In genomic region chr17:65557349-65558310, GRCh38 we compare ENCODE assay signal across 1 cellular context.
A peak's percentile ranks its signal among the peaks of the same experiment; 100 is the strongest.
TF ChIP-seq lines count a peak whose summit lies in the region.

No MANE protein-coding gene starts in this region.

TF ChIP-seq in HepG2, 621 proteins besides CTCF, POLR2A, EP300 and RAD21 (continued from another document and continues in another):
- TF ChIP-seq, protein P1, sequence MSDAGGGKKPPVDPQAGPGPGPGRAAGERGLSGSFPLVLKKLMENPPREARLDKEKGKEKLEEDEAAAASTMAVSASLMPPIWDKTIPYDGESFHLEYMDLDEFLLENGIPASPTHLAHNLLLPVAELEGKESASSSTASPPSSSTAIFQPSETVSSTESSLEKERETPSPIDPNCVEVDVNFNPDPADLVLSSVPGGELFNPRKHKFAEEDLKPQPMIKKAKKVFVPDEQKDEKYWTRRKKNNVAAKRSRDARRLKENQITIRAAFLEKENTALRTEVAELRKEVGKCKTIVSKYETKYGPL (CRISPR knock-in tag; IDR thresholded peaks at IDR 0.05): no peak
- TF ChIP-seq, protein P2, sequence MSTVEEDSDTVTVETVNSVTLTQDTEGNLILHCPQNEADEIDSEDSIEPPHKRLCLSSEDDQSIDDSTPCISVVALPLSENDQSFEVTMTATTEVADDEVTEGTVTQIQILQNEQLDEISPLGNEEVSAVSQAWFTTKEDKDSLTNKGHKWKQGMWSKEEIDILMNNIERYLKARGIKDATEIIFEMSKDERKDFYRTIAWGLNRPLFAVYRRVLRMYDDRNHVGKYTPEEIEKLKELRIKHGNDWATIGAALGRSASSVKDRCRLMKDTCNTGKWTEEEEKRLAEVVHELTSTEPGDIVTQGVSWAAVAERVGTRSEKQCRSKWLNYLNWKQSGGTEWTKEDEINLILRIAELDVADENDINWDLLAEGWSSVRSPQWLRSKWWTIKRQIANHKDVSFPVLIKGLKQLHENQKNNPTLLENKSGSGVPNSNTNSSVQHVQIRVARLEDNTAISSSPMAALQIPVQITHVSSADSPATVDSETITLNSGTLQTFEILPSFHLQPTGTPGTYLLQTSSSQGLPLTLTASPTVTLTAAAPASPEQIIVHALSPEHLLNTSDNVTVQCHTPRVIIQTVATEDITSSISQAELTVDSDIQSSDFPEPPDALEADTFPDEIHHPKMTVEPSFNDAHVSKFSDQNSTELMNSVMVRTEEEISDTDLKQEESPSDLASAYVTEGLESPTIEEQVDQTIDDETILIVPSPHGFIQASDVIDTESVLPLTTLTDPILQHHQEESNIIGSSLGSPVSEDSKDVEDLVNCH (CRISPR knock-in tag; IDR thresholded peaks at IDR 0.05): no peak
- no peak for TF ChIP-seq PAWR (CRISPR knock-in tag; IDR thresholded peaks at IDR 0.05; ENCODE audit: borderline replicate concordance)
- peak; percentile 86 for TF ChIP-seq ZFP36L1 (CRISPR knock-in tag; IDR thresholded peaks at IDR 0.05)
- TF ChIP-seq BCL6 (CRISPR knock-in tag; IDR thresholded peaks at IDR 0.05): peak; percentile 89
- peak; percentile 54; the same call in 1 of the 2 replicates for TF ChIP-seq TOPORS (CRISPR knock-in tag; IDR thresholded peaks at IDR 0.05)
- no peak for TF ChIP-seq ZBTB40 (IDR thresholded peaks at IDR 0.05)
- peak; percentile 73 for TF ChIP-seq ZBTB40 (CRISPR knock-in tag; IDR thresholded peaks at IDR 0.05)
- TF ChIP-seq KMT2B (CRISPR knock-in tag; IDR thresholded peaks at IDR 0.05): no peak
- peak; percentile 98 for TF ChIP-seq ZBTB43 (CRISPR knock-in tag; conservative IDR thresholded peaks at IDR 0.05)
- no peak for TF ChIP-seq ZNF713 (CRISPR knock-in tag; IDR thresholded peaks at IDR 0.05)
- peak; percentile 49; the same call in 1 of the 2 replicates for TF ChIP-seq ZNF891 (CRISPR knock-in tag; IDR thresholded peaks at IDR 0.05)
- 0 out of 2 replicates have a peak, but pooled peaks have one; percentile 35 for TF ChIP-seq SMARCC2 (IDR thresholded peaks at IDR 0.05)
- peak; percentile 89 for TF ChIP-seq ZNF264 (CRISPR knock-in tag; IDR thresholded peaks at IDR 0.05)
- TF ChIP-seq HOXA7 (CRISPR knock-in tag; IDR thresholded peaks at IDR 0.05): no peak
- no peak for TF ChIP-seq NFYC (CRISPR knock-in tag; IDR thresholded peaks at IDR 0.05)
- peak; percentile 75; the same call in 1 of the 2 replicates for TF ChIP-seq HOMEZ (CRISPR knock-in tag; IDR thresholded peaks at IDR 0.05; ENCODE audit: low read depth)
- TF ChIP-seq CCDC6 (CRISPR knock-in tag; IDR thresholded peaks at IDR 0.05): peak; percentile 47; the same call in 1 of the 2 replicates
- TF ChIP-seq U2AF2 (IDR thresholded peaks at IDR 0.05; ENCODE audit: low read depth, low read length): no peak
- TF ChIP-seq TFDP1 (CRISPR knock-in tag; IDR thresholded peaks at IDR 0.05; ENCODE audit: borderline replicate concordance): no peak
- TF ChIP-seq FIP1L1 (IDR thresholded peaks at IDR 0.05; ENCODE audit: borderline replicate concordance, insufficient read depth, low read depth, low read length): no peak
- peak; percentile 73; the same call in 1 of the 2 replicates for TF ChIP-seq KDM5A (IDR thresholded peaks at IDR 0.05; ENCODE audit: borderline replicate concordance, low read length)
- TF ChIP-seq ZNF850 (CRISPR knock-in tag; conservative IDR thresholded peaks at IDR 0.05): no peak
- TF ChIP-seq, protein P3, sequence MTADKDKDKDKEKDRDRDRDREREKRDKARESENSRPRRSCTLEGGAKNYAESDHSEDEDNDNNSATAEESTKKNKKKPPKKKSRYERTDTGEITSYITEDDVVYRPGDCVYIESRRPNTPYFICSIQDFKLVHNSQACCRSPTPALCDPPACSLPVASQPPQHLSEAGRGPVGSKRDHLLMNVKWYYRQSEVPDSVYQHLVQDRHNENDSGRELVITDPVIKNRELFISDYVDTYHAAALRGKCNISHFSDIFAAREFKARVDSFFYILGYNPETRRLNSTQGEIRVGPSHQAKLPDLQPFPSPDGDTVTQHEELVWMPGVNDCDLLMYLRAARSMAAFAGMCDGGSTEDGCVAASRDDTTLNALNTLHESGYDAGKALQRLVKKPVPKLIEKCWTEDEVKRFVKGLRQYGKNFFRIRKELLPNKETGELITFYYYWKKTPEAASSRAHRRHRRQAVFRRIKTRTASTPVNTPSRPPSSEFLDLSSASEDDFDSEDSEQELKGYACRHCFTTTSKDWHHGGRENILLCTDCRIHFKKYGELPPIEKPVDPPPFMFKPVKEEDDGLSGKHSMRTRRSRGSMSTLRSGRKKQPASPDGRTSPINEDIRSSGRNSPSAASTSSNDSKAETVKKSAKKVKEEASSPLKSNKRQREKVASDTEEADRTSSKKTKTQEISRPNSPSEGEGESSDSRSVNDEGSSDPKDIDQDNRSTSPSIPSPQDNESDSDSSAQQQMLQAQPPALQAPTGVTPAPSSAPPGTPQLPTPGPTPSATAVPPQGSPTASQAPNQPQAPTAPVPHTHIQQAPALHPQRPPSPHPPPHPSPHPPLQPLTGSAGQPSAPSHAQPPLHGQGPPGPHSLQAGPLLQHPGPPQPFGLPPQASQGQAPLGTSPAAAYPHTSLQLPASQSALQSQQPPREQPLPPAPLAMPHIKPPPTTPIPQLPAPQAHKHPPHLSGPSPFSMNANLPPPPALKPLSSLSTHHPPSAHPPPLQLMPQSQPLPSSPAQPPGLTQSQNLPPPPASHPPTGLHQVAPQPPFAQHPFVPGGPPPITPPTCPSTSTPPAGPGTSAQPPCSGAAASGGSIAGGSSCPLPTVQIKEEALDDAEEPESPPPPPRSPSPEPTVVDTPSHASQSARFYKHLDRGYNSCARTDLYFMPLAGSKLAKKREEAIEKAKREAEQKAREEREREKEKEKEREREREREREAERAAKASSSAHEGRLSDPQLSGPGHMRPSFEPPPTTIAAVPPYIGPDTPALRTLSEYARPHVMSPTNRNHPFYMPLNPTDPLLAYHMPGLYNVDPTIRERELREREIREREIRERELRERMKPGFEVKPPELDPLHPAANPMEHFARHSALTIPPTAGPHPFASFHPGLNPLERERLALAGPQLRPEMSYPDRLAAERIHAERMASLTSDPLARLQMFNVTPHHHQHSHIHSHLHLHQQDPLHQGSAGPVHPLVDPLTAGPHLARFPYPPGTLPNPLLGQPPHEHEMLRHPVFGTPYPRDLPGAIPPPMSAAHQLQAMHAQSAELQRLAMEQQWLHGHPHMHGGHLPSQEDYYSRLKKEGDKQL (CRISPR knock-in tag; IDR thresholded peaks at IDR 0.05; ENCODE audit: low read depth): no peak; the same call in none of the 2 replicates
- TF ChIP-seq RBAK (CRISPR knock-in tag; IDR thresholded peaks at IDR 0.05): no peak
- peak; percentile 90 for TF ChIP-seq NR2C2 (CRISPR knock-in tag; IDR thresholded peaks at IDR 0.05; ENCODE audit: borderline replicate concordance)
- TF ChIP-seq AKAP8 (CRISPR knock-in tag; IDR thresholded peaks at IDR 0.05): peak; percentile 88
- 0 out of 2 replicates have a peak, but pooled peaks have one; percentile 41 for TF ChIP-seq FOXC1 (CRISPR knock-in tag; IDR thresholded peaks at IDR 0.05; ENCODE audit: borderline replicate concordance)
- TF ChIP-seq ZNF75D (CRISPR knock-in tag; IDR thresholded peaks at IDR 0.05; ENCODE audit: borderline replicate concordance): no peak; the same call in 1 of the 2 replicates
- TF ChIP-seq ZNF20 (CRISPR knock-in tag; IDR thresholded peaks at IDR 0.05): no peak
- TF ChIP-seq, protein P4, sequence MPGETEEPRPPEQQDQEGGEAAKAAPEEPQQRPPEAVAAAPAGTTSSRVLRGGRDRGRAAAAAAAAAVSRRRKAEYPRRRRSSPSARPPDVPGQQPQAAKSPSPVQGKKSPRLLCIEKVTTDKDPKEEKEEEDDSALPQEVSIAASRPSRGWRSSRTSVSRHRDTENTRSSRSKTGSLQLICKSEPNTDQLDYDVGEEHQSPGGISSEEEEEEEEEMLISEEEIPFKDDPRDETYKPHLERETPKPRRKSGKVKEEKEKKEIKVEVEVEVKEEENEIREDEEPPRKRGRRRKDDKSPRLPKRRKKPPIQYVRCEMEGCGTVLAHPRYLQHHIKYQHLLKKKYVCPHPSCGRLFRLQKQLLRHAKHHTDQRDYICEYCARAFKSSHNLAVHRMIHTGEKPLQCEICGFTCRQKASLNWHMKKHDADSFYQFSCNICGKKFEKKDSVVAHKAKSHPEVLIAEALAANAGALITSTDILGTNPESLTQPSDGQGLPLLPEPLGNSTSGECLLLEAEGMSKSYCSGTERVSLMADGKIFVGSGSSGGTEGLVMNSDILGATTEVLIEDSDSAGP (CRISPR knock-in tag; IDR thresholded peaks at IDR 0.05; ENCODE audit: borderline replicate concordance): peak; percentile 65
- no peak for TF ChIP-seq NCOA5 (CRISPR knock-in tag; IDR thresholded peaks at IDR 0.05)
- no peak; the same call in 1 of the 2 replicates for TF ChIP-seq ZNF724P (CRISPR knock-in tag; IDR thresholded peaks at IDR 0.05; ENCODE audit: borderline replicate concordance)
